In the genomic region with DNA sequence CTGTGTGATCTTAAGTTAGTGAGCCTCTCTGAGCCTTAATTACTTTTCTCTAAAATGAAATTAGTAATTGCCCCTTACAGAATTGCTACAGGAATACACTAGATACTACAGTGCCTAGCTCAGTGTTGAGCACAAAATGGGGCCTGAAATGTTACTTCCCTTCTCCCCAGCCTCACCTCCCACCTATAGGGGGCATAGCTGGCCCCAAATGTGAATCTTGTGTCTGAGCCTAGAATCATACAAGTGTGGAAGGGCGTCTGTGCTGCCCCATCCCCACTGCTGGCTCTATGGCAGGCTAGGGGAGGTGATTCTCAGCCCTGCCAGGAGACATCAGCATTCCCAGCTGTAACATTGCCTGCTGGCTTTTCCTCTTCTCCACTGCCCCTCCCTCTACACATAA, we compare ENCODE assay signal across 12 cellular contexts. TPM values are rescaled to one million over a fixed set of nuclear protein-coding genes. Genes with fewer than 3 reads are reported as not detected.
DNase-seq lines count a peak whose midpoint lies in the region; ATAC-seq, FAIRE-seq and TF ChIP-seq lines count a peak whose summit lies in the region.
"Had no signal": no experiment of that assay in that cellular context is flagged by ENCODE, and none has a peak within 500 bp of the region (broad histone marks: within the 10 kb centered on the region; RNA-seq: fewer than 3 reads in every experiment).

No MANE protein-coding gene starts in this region.

- no peaks in the 10 kb centered on the region for H3F3A ChIP-seq in MM.1S (ENCODE audit: insufficient read depth, low read length)

- H3K4me1 Mint-ChIP-seq in effector memory CD8-positive, alpha-beta T cell (ENCODE audit: low read depth in 2 of 2): peaks cover 0 to 9% of the 10 kb centered on the region in 2 donors
- peaks cover 6% of the 10 kb centered on the region for H3K4me1 Mint-ChIP-seq in progenitor cell of endocrine pancreas (ENCODE audit: low read depth)

- H3K27me3 ChIP-seq in MM.1S (replicated peaks; ENCODE audit: insufficient read depth, low read length): no peaks in the 10 kb centered on the region

- H3K9ac ChIP-seq in MM.1S (ENCODE audit: low read length): no peak overlapping the region

- no peaks in the 10 kb centered on the region for H3K9me3 ChIP-seq in MM.1S (replicated peaks; ENCODE audit: insufficient read depth, low read length)

- FAIRE-seq in GM19239 (lab: Jason Lieb, UNC): no peak

- H3K9me2 ChIP-seq in MM.1S (replicated peaks; ENCODE audit: insufficient read depth, low read length): no peaks in the 10 kb centered on the region

- no peak overlapping the region for H3K4me3 ChIP-seq in MM.1S (ENCODE audit: low read length)

- no peaks in the 10 kb centered on the region for H4K20me1 ChIP-seq in MM.1S (ENCODE audit: insufficient read depth, low read length)

- H3K27ac ChIP-seq in MM.1S (ENCODE audit: low read length): no peak overlapping the region

- DNase-seq in NCI-H524 (lab: John Stamatoyannopoulos, UW) (peak; percentile 30 to 36), NCI-H524 treated with DMSO at 0.1 percent for 48 hours (lab: John Stamatoyannopoulos, UW) (no peak), MM.1S (no peak), progenitor cell of endocrine pancreas (ENCODE audit: low spot score, unreplicated experiment) (no peak), NCI-H446 treated with DMSO at 0.1 percent for 48 hours (lab: John Stamatoyannopoulos, UW) (no peak), GM19239 (ENCODE audit: insufficient read length, low spot score) (no peak)
- no peak for DNase-seq in effector memory CD8-positive, alpha-beta T cell
- DNase-seq: NCI-H1436 treated with DMSO at 0.1 percent for 48 hours had no signal

- H3K4me2 ChIP-seq in MM.1S (ENCODE audit: low read depth, low read length): no peak overlapping the region

- H3K79me2 ChIP-seq in MM.1S (ENCODE audit: low read length): no peaks in the 10 kb centered on the region

- peak; percentile 15; the same call in 1 of the 2 replicates for TF ChIP-seq CTCF in MM.1S (IDR thresholded peaks at IDR 0.05; ENCODE audit: low read length)
- peak; percentile 15 for TF ChIP-seq CTCF in progenitor cell of endocrine pancreas (IDR thresholded peaks at IDR 0.05; ENCODE audit: unreplicated experiment)

- peaks cover 6% of the 10 kb centered on the region for H3K36me3 Mint-ChIP-seq in effector memory CD8-positive, alpha-beta T cell (ENCODE audit: insufficient read depth)
- H3K36me3 Mint-ChIP-seq in progenitor cell of endocrine pancreas (ENCODE audit: insufficient read depth): peaks cover 19% of the 10 kb centered on the region

- no peaks in the 10 kb centered on the region for H3K4me1 ChIP-seq in MM.1S (ENCODE audit: low read length)

- no peaks in the 10 kb centered on the region for H3K36me3 ChIP-seq in MM.1S (replicated peaks; ENCODE audit: insufficient read depth, low read length)

- H3K9me3 Mint-ChIP-seq in effector memory CD8-positive, alpha-beta T cell: no peaks in the 10 kb centered on the region
- H3K9me3 Mint-ChIP-seq in progenitor cell of endocrine pancreas (ENCODE audit: low read depth): no peaks in the 10 kb centered on the region

- H2AFZ ChIP-seq in MM.1S (ENCODE audit: low read length): no peak overlapping the region

- no peak overlapping the region for H3K4me3 Mint-ChIP-seq in effector memory CD8-positive, alpha-beta T cell
- H3K4me3 Mint-ChIP-seq in progenitor cell of endocrine pancreas (ENCODE audit: low read depth): no peak overlapping the region

- no peak for ATAC-seq in effector memory CD8-positive, alpha-beta T cell (replicated peaks)
- ATAC-seq in GM18502 (IDR thresholded peaks at IDR 0.05; ENCODE audit: poor library complexity, unreplicated experiment): no peak

- peak overlapping the region; percentile 49 to 90 for H3K27ac Mint-ChIP-seq in effector memory CD8-positive, alpha-beta T cell
- no peak overlapping the region for H3K27ac Mint-ChIP-seq in progenitor cell of endocrine pancreas

- H3K27me3 Mint-ChIP-seq in effector memory CD8-positive, alpha-beta T cell: no peaks in the 10 kb centered on the region
- no peaks in the 10 kb centered on the region for H3K27me3 Mint-ChIP-seq in progenitor cell of endocrine pancreas

RNA-seq across cellular contexts. Expression of a gene that starts 42.7 kb away (rescaled TPM):
- 69.6 and 75.6 TPM in 2 replicates for total RNA-seq in progenitor cell of endocrine pancreas

RNA-seq across cellular contexts. Expression of a gene that starts 43.0 kb away (rescaled TPM):
- 32.5 and 37.1 TPM in 2 replicates for total RNA-seq in progenitor cell of endocrine pancreas

RNA-seq across cellular contexts. Expression of a gene that starts 45.7 kb away (rescaled TPM):
- 0.10 TPM in 1 of 2 replicates, not detected in the other for total RNA-seq in progenitor cell of endocrine pancreas
- total RNA-seq: cerebellum, myocyte, ureter had no signal

RNA-seq across cellular contexts. Expression of a gene that starts 54.3 kb away (rescaled TPM):
- 6.6 and 6.8 TPM in 2 replicates for total RNA-seq in progenitor cell of endocrine pancreas

Comparison
In these comparisons a context has a peak if more than half of its experiments do, and no peak if none do; other contexts are left out.
1. DNase-seq: peak in NCI-H524 (2 of 2); none in NCI-H524 treated with DMSO at 0.1 percent for 48 hours (single experiment), MM.1S (single experiment), effector memory CD8-positive, alpha-beta T cell (0 of 3), progenitor cell of endocrine pancreas (single experiment), NCI-H446 treated with DMSO at 0.1 percent for 48 hours (single experiment) and GM19239 (single experiment).